In the genomic region with DNA sequence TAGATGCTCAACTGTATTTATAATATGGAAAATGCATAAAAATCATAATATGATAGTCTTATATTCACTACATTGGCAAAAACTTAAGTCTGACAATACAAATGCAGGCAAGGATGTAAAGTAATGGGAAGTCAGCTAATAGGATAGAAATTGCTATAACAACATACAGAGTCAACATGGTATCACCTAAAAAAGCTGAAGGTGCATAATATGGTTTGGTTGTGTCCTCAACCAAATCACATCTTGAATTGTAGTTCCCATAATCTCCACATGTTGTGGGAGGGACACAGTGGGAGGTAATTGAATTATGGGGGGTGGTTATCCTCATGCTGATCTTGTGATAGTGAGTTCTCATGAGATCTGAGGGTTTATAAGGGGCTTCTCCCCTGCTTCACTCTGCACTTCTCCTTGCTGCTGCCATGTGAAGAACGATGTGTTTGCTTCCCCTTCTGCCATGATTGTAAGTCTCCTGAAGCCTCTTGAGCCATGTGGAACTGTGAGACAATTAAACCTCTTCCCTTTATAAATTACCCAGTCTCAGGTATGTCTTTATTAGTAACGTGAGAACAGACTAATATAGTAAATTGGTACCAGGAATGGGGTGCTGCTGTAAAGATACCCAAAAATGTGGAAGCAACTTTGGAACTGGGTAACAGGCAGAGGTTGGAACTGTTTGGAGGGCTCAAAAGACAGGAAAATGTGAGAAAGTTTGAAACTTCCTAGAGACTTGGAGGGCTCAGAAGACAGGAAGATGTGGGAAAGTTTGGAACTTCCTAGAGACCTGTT, we compare ENCODE assay signal across 3 cellular contexts.
A peak's percentile ranks its signal among the peaks of the same experiment; 100 is the strongest.
TF ChIP-seq lines count a peak whose summit lies in the region.

No MANE protein-coding gene starts in this region.

TF ChIP-seq in A549, 52 proteins besides CTCF, POLR2A, EP300 and RAD21:
- peak; percentile 75 for TF ChIP-seq MAFK (IDR thresholded peaks at IDR 0.05; ENCODE audit: partially characterized antibody)

TF ChIP-seq in K562, 482 proteins besides CTCF, POLR2A, EP300 and RAD21:
- TF ChIP-seq MAFG (tag; conservative IDR thresholded peaks at IDR 0.05) (peak; percentile 38), C11orf30 (IDR thresholded peaks at IDR 0.05; ENCODE audit: low read depth) (peak; percentile 66), ZNF316 (IDR thresholded peaks at IDR 0.05) (peak; percentile 86), TRIM28 (IDR thresholded peaks at IDR 0.05) (0 out of 2 replicates have a peak, but pooled peaks have one; percentile 25), ZNF707 (CRISPR knock-in tag; conservative IDR thresholded peaks at IDR 0.05) (peak; percentile 96)

TF ChIP-seq in HepG2, 621 proteins besides CTCF, POLR2A, EP300 and RAD21:
- TF ChIP-seq MAFK (conservative IDR thresholded peaks at IDR 0.05 in 1 of 2, IDR thresholded peaks at IDR 0.05 in 1 of 2; ENCODE audit: low read length in 2 of 2) (peak; percentile 42 to 51; a peak in 3 of 4 replicates), MAFF (IDR thresholded peaks at IDR 0.05; ENCODE audit: low read depth, low read length) (peak; percentile 27; the same call in 1 of the 2 replicates)
